Comparison of ENCODE assay signal across 8 cellular contexts in the genomic region with DNA sequence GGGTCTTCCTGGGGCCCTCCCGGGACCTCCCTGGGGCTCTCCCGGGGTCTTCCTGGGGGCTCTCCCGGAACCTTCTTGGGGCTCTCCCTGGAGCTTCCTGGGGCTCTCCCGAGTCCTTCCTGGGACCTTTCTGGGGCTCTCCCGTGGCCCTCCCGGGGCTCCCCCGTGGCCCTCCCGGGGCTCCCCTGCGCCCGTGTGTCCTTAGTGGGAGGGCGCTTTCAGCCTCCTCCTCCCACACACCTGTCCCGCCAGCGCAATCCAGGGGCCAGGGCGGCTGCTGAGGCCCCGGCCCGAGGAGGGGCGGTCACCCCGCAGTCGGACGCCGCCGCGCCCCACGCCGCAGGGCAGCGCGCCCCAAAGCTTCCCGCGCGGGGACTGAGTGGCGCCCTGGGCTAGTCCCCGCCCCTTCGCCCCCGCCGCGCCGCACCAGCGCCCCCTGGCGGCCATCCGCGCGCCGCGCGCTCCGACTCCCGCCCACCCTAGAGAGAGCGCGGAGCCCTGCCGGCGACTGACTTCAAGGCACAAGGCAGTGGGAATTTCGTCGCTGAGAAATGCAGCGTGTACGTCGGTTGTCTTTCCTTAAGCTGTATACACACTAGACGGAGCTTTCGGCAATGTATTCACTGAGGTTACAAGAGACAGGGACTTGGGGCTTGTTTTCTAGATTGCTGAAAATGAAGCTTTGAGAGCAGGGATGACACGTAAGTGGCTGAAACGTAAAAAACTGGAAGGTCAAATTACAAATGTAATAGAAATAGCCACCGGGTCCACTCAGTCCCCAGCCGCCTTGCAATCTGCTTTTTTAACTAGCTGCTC. TPM values are rescaled to one million over a fixed set of nuclear protein-coding genes. Genes with fewer than 3 reads are reported as not detected.
DNase-seq lines count a peak whose midpoint lies in the region; ATAC-seq and TF ChIP-seq lines count a peak whose summit lies in the region.

No MANE protein-coding gene starts in this region.

- peak overlapping the region; percentile 13 for H3K4me3 ChIP-seq in fibroblast of mammary gland (ENCODE audit: control insufficient read depth, low read depth, low read length)

- H3K9me3 Mint-ChIP-seq in Calu3 (ENCODE audit: low read depth, unreplicated experiment) (no peaks in the 10 kb centered on the region), natural killer cell (no peaks in the 10 kb centered on the region)
- no peaks in the 10 kb centered on the region for H3K9me3 Mint-ChIP-seq in activated T-cell treated with anti-CD3 and anti-CD28 coated beads, Interleukin-2, amount 50 U/mL, for 4 hours
- H3K9me3 Mint-ChIP-seq in stimulated activated naive B cell treated with anti-CD40 and anti-IgM and Interleukin-4, amounts not matched to agents 10 μg/mL and 1 μg/mL and 100 μg/mL, for 72 hours, result peaks cover 0 to 6% of the 10 kb centered on the region in 2 donors

- no peaks in the 10 kb centered on the region for H3K4me1 Mint-ChIP-seq in Calu3 (ENCODE audit: low read depth, unreplicated experiment)
- peaks cover 5% of the 10 kb centered on the region for H3K4me1 Mint-ChIP-seq in activated T-cell treated with anti-CD3 and anti-CD28 coated beads, Interleukin-2, amount 50 U/mL, for 4 hours (ENCODE audit: low read depth)
- H3K4me1 Mint-ChIP-seq in natural killer cell, result peaks cover 5 to 12% of the 10 kb centered on the region in 2 donors
- peaks cover 16 to 25% of the 10 kb centered on the region in 2 donors for H3K4me1 Mint-ChIP-seq in stimulated activated naive B cell treated with anti-CD40 and anti-IgM and Interleukin-4, amounts not matched to agents 10 μg/mL and 1 μg/mL and 100 μg/mL, for 72 hours

- CTCF ChIA-PET in Calu3 (lab: Charles Lee), result interaction anchor here (0.8 to 1.3 kb wide), 5 partner anchors 36 to 418 kb away, joined by 3 to 5 read pairs (median 3); a partner anchor contains a TSS

- H3K36me3 Mint-ChIP-seq in Calu3 (ENCODE audit: insufficient read depth, unreplicated experiment) (no peaks in the 10 kb centered on the region), natural killer cell (no peaks in the 10 kb centered on the region)
- no peaks in the 10 kb centered on the region for H3K36me3 Mint-ChIP-seq in activated T-cell treated with anti-CD3 and anti-CD28 coated beads, Interleukin-2, amount 50 U/mL, for 4 hours (ENCODE audit: insufficient read depth)
- no peaks in the 10 kb centered on the region for H3K36me3 Mint-ChIP-seq in stimulated activated naive B cell treated with anti-CD40 and anti-IgM and Interleukin-4, amounts not matched to agents 10 μg/mL and 1 μg/mL and 100 μg/mL, for 72 hours

- BruUV-seq in Calu3 (replicated peaks; lab: Mats Ljungman, UMichigan), result no TSS peak

- H3K4me3 Mint-ChIP-seq in Calu3 (ENCODE audit: low read depth, unreplicated experiment) (peak overlapping the region; percentile 43), natural killer cell (peak overlapping the region; percentile 56)
- peak overlapping the region; percentile 76 for H3K4me3 Mint-ChIP-seq in activated T-cell treated with anti-CD3 and anti-CD28 coated beads, Interleukin-2, amount 50 U/mL, for 4 hours
- peak overlapping the region; percentile 75 to 76 for H3K4me3 Mint-ChIP-seq in stimulated activated naive B cell treated with anti-CD40 and anti-IgM and Interleukin-4, amounts not matched to agents 10 μg/mL and 1 μg/mL and 100 μg/mL, for 72 hours

- H3K27ac Mint-ChIP-seq in Calu3 (ENCODE audit: unreplicated experiment) (no peak overlapping the region), natural killer cell (no peak overlapping the region)
- H3K27ac Mint-ChIP-seq in stimulated activated naive B cell treated with anti-CD40 and anti-IgM and Interleukin-4, amounts not matched to agents 10 μg/mL and 1 μg/mL and 100 μg/mL, for 72 hours, result peak overlapping the region; percentile 75

- DNase-seq in Calu3 (peak; percentile 86), HPDE6-E6E7 (ENCODE audit: extremely low spot score) (peak; percentile 72), OCI-M1 (lab: John Stamatoyannopoulos, UW) (peak; percentile 70), fibroblast of mammary gland (ENCODE audit: low read depth) (peak; percentile 66), natural killer cell (peak; percentile 84)
- DNase-seq in activated T-cell treated with anti-CD3 and anti-CD28 coated beads, Interleukin-2, amount 50 U/mL, for 4 hours, result peak; percentile 85
- peak; percentile 83 for DNase-seq in stimulated activated naive B cell treated with anti-CD40 and anti-IgM and Interleukin-4, amounts not matched to agents 10 μg/mL and 1 μg/mL and 100 μg/mL, for 72 hours

- intact Hi-C loops in Calu3 (cut with micrococcal nuclease; ENCODE audit: unreplicated experiment), result loop anchor here (1.0 to 5.0 kb wide), 4 partner anchors 113 to 419 kb away; a partner anchor contains a TSS
- intact Hi-C loops in natural killer cell (cut with micrococcal nuclease), result loop anchor here (1.0 to 5.0 kb wide), 3 partner anchors 155 to 433 kb away; no protein-coding TSS in a partner anchor

- TF ChIP-seq CTCF in Calu3 (IDR thresholded peaks at IDR 0.05; ENCODE audit: unreplicated experiment) (peak; percentile 92), fibroblast of mammary gland (conservative IDR thresholded peaks at IDR 0.05; ENCODE audit: control insufficient read depth, insufficient read depth, low read depth, low read length) (peak; percentile 31), natural killer cell (IDR thresholded peaks at IDR 0.05) (peak; percentile 82)

- peak; percentile 70 for ATAC-seq in GM19468 (IDR thresholded peaks at IDR 0.05; ENCODE audit: extremely low read depth, unreplicated experiment)
- peak; percentile 95 to 96 for ATAC-seq in activated T-cell treated with anti-CD3 and anti-CD28 coated beads, Interleukin-2, amount 50 U/mL, for 4 hours
- ATAC-seq in natural killer cell, result peak; percentile 96 to 99 (median 98)
- peak; percentile 80 to 83 for ATAC-seq in stimulated activated naive B cell treated with anti-CD40 and anti-IgM and Interleukin-4, amounts not matched to agents 10 μg/mL and 1 μg/mL and 100 μg/mL, for 72 hours (replicated peaks)

- H3K27me3 Mint-ChIP-seq in Calu3 (ENCODE audit: unreplicated experiment) (peaks cover 39% of the 10 kb centered on the region), natural killer cell (ENCODE audit: low read depth in 2 of 2) (peaks cover 11 to 14% of the 10 kb centered on the region in 2 donors)
- H3K27me3 Mint-ChIP-seq in activated T-cell treated with anti-CD3 and anti-CD28 coated beads, Interleukin-2, amount 50 U/mL, for 4 hours (ENCODE audit: low read depth), result no peaks in the 10 kb centered on the region
- peaks cover 8 to 10% of the 10 kb centered on the region in 2 donors for H3K27me3 Mint-ChIP-seq in stimulated activated naive B cell treated with anti-CD40 and anti-IgM and Interleukin-4, amounts not matched to agents 10 μg/mL and 1 μg/mL and 100 μg/mL, for 72 hours

RNA-seq across cellular contexts. Expression of a gene that starts 47.1 kb away (rescaled TPM):
- 60.0 and 71.3 TPM in 2 replicates for total RNA-seq in Calu3 (2022)
- 10 to 100 TPM; 46.9 to 58.1 (median 47.9) TPM for total RNA-seq in activated T-cell treated with anti-CD3 and anti-CD28 coated beads, Interleukin-2, amount 50 U/mL, for 4 hours
- 100 to 1,000 TPM in 1 of 3 donors, 10 to 100 TPM in 2; 66.7 to 115 (median 84.5) TPM for total RNA-seq in natural killer cell

Comparison
In these comparisons a context has a peak if more than half of its experiments do, and no peak if none do; other contexts are left out.
1. Peak in every context shown above with its lines: DNase-seq, ATAC-seq and H3K4me3 ChIP-seq.
2. CTCF ChIP-seq: peak in every context shown above with its lines; median percentile 92 in Calu3; 82 in natural killer cell; 31 in fibroblast of mammary gland.